9 cellular contexts compared by ENCODE assay signal in genomic region chr9:92963831-92964606, GRCh38. TPM values are rescaled to one million over a fixed set of nuclear protein-coding genes. Genes with fewer than 3 reads are reported as not detected.
DNase-seq lines count a peak whose midpoint lies in the region; ATAC-seq lines count a peak whose summit lies in the region.
"Had no signal": no experiment of that assay in that cellular context is flagged by ENCODE, and none has a peak within 500 bp of the region (broad histone marks: within the 10 kb centered on the region; RNA-seq: fewer than 3 reads in every experiment).

No MANE protein-coding gene starts in this region.

- H3K9me3 ChIP-seq in Karpas-422 (ENCODE audit: low read length) (no peaks in the 10 kb centered on the region), SJCRH30 (replicated peaks) (no peaks in the 10 kb centered on the region)

- peaks cover 24% of the 10 kb centered on the region for H3K4me1 ChIP-seq in Karpas-422 (ENCODE audit: low read length)
- peaks cover 5% of the 10 kb centered on the region for H3K4me1 ChIP-seq in SJCRH30

- H3K27ac ChIP-seq in Karpas-422 (ENCODE audit: low read length): peak overlapping the region; percentile 73
- H3K27ac ChIP-seq in SJCRH30: no peak overlapping the region

- H3K4me3 ChIP-seq in Karpas-422 (ENCODE audit: low read length) (peak overlapping the region; percentile 83), SJCRH30 (no peak overlapping the region)

- H3K27me3 ChIP-seq in Karpas-422 (ENCODE audit: low read length) (no peaks in the 10 kb centered on the region), SJCRH30 (peaks cover 12% of the 10 kb centered on the region; the same call in 1 of the 2 replicates)

- ATAC-seq in GM21528 (IDR thresholded peaks at IDR 0.05; ENCODE audit: low FRiP score, unreplicated experiment) (peak; percentile 68), left cardiac atrium (peak; percentile 37 to 67)

- DNase-seq in D341Med (ENCODE audit: low spot score) (peak; percentile 17), Karpas-422 (peak; percentile 94), left cardiac atrium (no peak), HK-2 (ENCODE audit: unreplicated experiment) (no peak), SJCRH30 (no peak)
- peak; percentile 36 to 51 for DNase-seq in activated CD8-positive, alpha-beta memory T cell treated with anti-CD3 and anti-CD28 coated beads for 4 hours (ENCODE audit: low read depth in 2 of 2)
- DNase-seq in stimulated activated CD4-positive, alpha-beta T cell treated with anti-CD3 and anti-CD28 coated beads, TNF-alpha, amount 100 ng/mL, for 4 hours (ENCODE audit: low read depth in 3 of 3): peak in 2 of 3 experiments; percentile 39 to 41

- H3K9ac ChIP-seq in Karpas-422 (ENCODE audit: low read length): peak overlapping the region; percentile 80

- peak overlapping the region; percentile 75 for H3K4me2 ChIP-seq in Karpas-422 (ENCODE audit: low read depth, low read length, poor library complexity, severe bottlenecking)

- H4K20me1 ChIP-seq in Karpas-422 (ENCODE audit: insufficient read depth, low read depth, low read length): no peaks in the 10 kb centered on the region

- intact Hi-C loops in left cardiac atrium (cut with DNase I): no loop called here

- no peaks in the 10 kb centered on the region for H3K36me3 ChIP-seq in Karpas-422 (ENCODE audit: insufficient read depth, low read length)
- H3K36me3 ChIP-seq in SJCRH30: no peaks in the 10 kb centered on the region

- no peaks in the 10 kb centered on the region for H3K9me2 ChIP-seq in Karpas-422 (replicated peaks; ENCODE audit: insufficient read depth, low read length)

- peak overlapping the region; percentile 34 for H2AFZ ChIP-seq in Karpas-422 (ENCODE audit: low read length)

- H3K79me2 ChIP-seq in Karpas-422 (ENCODE audit: low read length): peaks cover 40% of the 10 kb centered on the region

RNA-seq across cellular contexts. Expression of gene FGD3, which starts 16.7 kb away (rescaled TPM):
- 9.0 and 24.5 TPM in 2 replicates for total RNA-seq in Karpas-422 (2014; rRNA removed; shearing (Covaris generic); ENCODE audit: low replicate concordance)
- 1 to 10 TPM; 2.7 to 5.2 TPM for total RNA-seq in left cardiac atrium
- total RNA-seq in SJCRH30 (2014; rRNA removed; shearing (Covaris generic)): 0.56 and 0.65 TPM in 2 replicates
- total RNA-seq: dermis microvascular lymphatic vessel endothelial cell had no signal

Comparison
In these comparisons a context has a peak if more than half of its experiments do, and no peak if none do; other contexts are left out.
1. DNase-seq: peak in D341Med (single experiment), Karpas-422 (single experiment), activated CD8-positive, alpha-beta memory T cell treated with anti-CD3 and anti-CD28 coated beads for 4 hours (2 of 2) and stimulated activated CD4-positive, alpha-beta T cell treated with anti-CD3 and anti-CD28 coated beads, TNF-alpha, amount 100 ng/mL, for 4 hours (2 of 3); none in left cardiac atrium (single experiment), HK-2 (single experiment) and SJCRH30 (0 of 2).